ENCODE assay signal across 1 cellular context in genomic region chr2:209642146-209642815, GRCh38.
A peak's percentile ranks its signal among the peaks of the same experiment; 100 is the strongest.
TF ChIP-seq lines count a peak whose summit lies in the region.

No MANE protein-coding gene starts in this region.

TF ChIP-seq in H1, 55 proteins besides CTCF, POLR2A, EP300 and RAD21:
- no peak for TF ChIP-seq BRCA1 (IDR thresholded peaks at IDR 0.05; ENCODE audit: low read depth, low read length)
- no peak for TF ChIP-seq MAX (IDR thresholded peaks at IDR 0.05)
- TF ChIP-seq NANOG (IDR thresholded peaks at IDR 0.05; ENCODE audit: insufficient read depth, low read depth, low read length, poor library complexity, severe bottlenecking), result no peak
- no peak for TF ChIP-seq SP2 (IDR thresholded peaks at IDR 0.05; ENCODE audit: low read length)
- TF ChIP-seq SRF (IDR thresholded peaks at IDR 0.05; ENCODE audit: low read depth, low read length), result no peak
- TF ChIP-seq KDM5A (IDR thresholded peaks at IDR 0.05; ENCODE audit: low read length), result no peak
- TF ChIP-seq ATF3 (IDR thresholded peaks at IDR 0.05; ENCODE audit: insufficient read depth, low read depth, low read length), result no peak
- TF ChIP-seq BACH1 (IDR thresholded peaks at IDR 0.05; ENCODE audit: low read length), result peak; percentile 38; the same call in 1 of the 2 replicates
